Comparison of ENCODE assay signal across 28 cellular contexts in genomic region chr6:38959138-38959537, GRCh38.
"Had no signal": no experiment of that assay in that cellular context is flagged by ENCODE, and none has a peak within 500 bp of the region (broad histone marks: within the 10 kb centered on the region; RNA-seq: fewer than 3 reads in every experiment).

No MANE protein-coding gene starts in this region.

- H3K36me3 Mint-ChIP-seq: activated naive CD4-positive, alpha-beta T cell treated with anti-CD3 and anti-CD28 coated beads, Interleukin-2, amount 10 ng/mL, durations not matched to agents 7 days and 5 days; activated naive CD8-positive, alpha-beta T cell treated with anti-CD3 and anti-CD28 coated beads, Interleukin-2, amount 10 ng/mL, durations not matched to agents 7 days and 5 days had no signal

- ATAC-seq: activated CD4-positive, alpha-beta T cell treated with anti-CD3 and anti-CD28 coated beads for 36 hours; activated CD4-positive, CD25-positive, alpha-beta regulatory T cell treated with anti-CD3 and anti-CD28 coated beads, Interleukin-2, amount 50 U/mL, for 24 hours; activated T-cell treated with anti-CD3 and anti-CD28 coated beads, Interleukin-2, amount 50 U/mL, for 4 hours; Panc1; WTC11 had no signal

- DNase-seq: activated CD4-positive, alpha-beta T cell treated with anti-CD3 and anti-CD28 coated beads for 36 hours; activated CD4-positive, alpha-beta T cell treated with anti-CD3 and anti-CD28 coated beads, Interleukin-2, amount 10 ng/mL, durations not matched to agents 7 days and 5 days; activated CD4-positive, alpha-beta T cell treated with anti-CD3 and anti-CD28 coated beads, Interleukin-2, amount 50 U/mL, for 48 hours; activated CD8-positive, alpha-beta memory T cell treated with anti-CD3 and anti-CD28 coated beads, Interleukin-2, amount 50 U/mL, for 4 hours; activated effector memory CD4-positive, alpha-beta T cell treated with Interleukin-2 at 50 U/mL for 16 hours; activated naive CD4-positive, alpha-beta T cell treated with anti-CD3 and anti-CD28 coated beads, Interleukin-2, amount 10 ng/mL, durations not matched to agents 7 days and 5 days; activated naive CD8-positive, alpha-beta T cell treated with anti-CD3 and anti-CD28 coated beads, Interleukin-2, amount 10 ng/mL, durations not matched to agents 7 days and 5 days; activated T-cell treated with anti-CD3 and anti-CD28 coated beads for 4 hours; activated T-cell treated with anti-CD3 and anti-CD28 coated beads, Interleukin-2, amount 50 U/mL, for 4 hours; amygdala; colonic mucosa; MM.1S; NCI-H1092; NCI-H1436 treated with DMSO at 0.1 percent for 48 hours; NCI-H1694 treated with DMSO at 0.1 percent for 48 hours; NCI-H2029; NCI-H510A; NCI-H526; NCI-H748 treated with DMSO at 0.1 percent for 48 hours; NK-92 treated with Interleukin-12 subunit alpha and Interleukin-12 subunit beta, amount 100 ng/mL, for 24 hours; SHP77; SJCRH30 had no signal

- H3K9me3 Mint-ChIP-seq: activated CD4-positive, alpha-beta T cell treated with anti-CD3 and anti-CD28 coated beads, Interleukin-2, amount 10 ng/mL, durations not matched to agents 7 days and 5 days; activated naive CD4-positive, alpha-beta T cell treated with anti-CD3 and anti-CD28 coated beads, Interleukin-2, amount 10 ng/mL, durations not matched to agents 7 days and 5 days; activated naive CD8-positive, alpha-beta T cell treated with anti-CD3 and anti-CD28 coated beads, Interleukin-2, amount 10 ng/mL, durations not matched to agents 7 days and 5 days; central memory CD8-positive, alpha-beta T cell; T-helper 2 cell treated with Interferon-gamma antibody and Interleukin-4, amounts not matched to agents 5 μg/mL and 100 μg/mL, for 36 hours had no signal

- H3K27ac Mint-ChIP-seq: activated CD4-positive, alpha-beta T cell treated with anti-CD3 and anti-CD28 coated beads for 36 hours; activated CD4-positive, alpha-beta T cell treated with anti-CD3 and anti-CD28 coated beads, Interleukin-2, amount 10 ng/mL, durations not matched to agents 7 days and 5 days; activated naive CD4-positive, alpha-beta T cell treated with anti-CD3 and anti-CD28 coated beads, Interleukin-2, amount 10 ng/mL, durations not matched to agents 7 days and 5 days; activated naive CD8-positive, alpha-beta T cell treated with anti-CD3 and anti-CD28 coated beads, Interleukin-2, amount 10 ng/mL, durations not matched to agents 7 days and 5 days; T-helper 1 cell treated with Interleukin-12 subunit alpha and Interleukin-12 subunit beta and Interleukin-4 antibody, amounts not matched to agents 30 μg/mL and 1 μg/mL, for 36 hours; T-helper 2 cell treated with Interferon-gamma antibody and Interleukin-4, amounts not matched to agents 5 μg/mL and 100 μg/mL, for 36 hours; WTC11 had no signal
